Comparison of ENCODE assay signal across 8 cellular contexts in genomic region chr22:29799217-29799680, GRCh38. TPM values are rescaled to one million over a fixed set of nuclear protein-coding genes. Genes with fewer than 3 reads are reported as not detected.
DNase-seq lines count a peak whose midpoint lies in the region; ATAC-seq and TF ChIP-seq lines count a peak whose summit lies in the region.

No MANE protein-coding gene starts in this region.

- no peak for DNase-seq in activated CD8-positive, alpha-beta T cell treated with anti-CD3 and anti-CD28 coated beads, Interleukin-2, amount 10 ng/mL, durations not matched to agents 7 days and 5 days
- DNase-seq in activated CD8-positive, alpha-beta T cell treated with anti-CD3 and anti-CD28 coated beads for 36 hours: no peak
- DNase-seq in WTC11 (ENCODE audit: low spot score) (no peak), left ventricle myocardium inferior (peak; percentile 88), NCI-H526 (lab: John Stamatoyannopoulos, UW) (no peak)
- no peak for DNase-seq in activated CD4-positive, alpha-beta T cell treated with anti-CD3 and anti-CD28 coated beads, Interleukin-2, amount 10 ng/mL, durations not matched to agents 7 days and 5 days

- peaks cover 53% of the 10 kb centered on the region for H3K4me1 ChIP-seq in left ventricle myocardium inferior
- H3K4me1 ChIP-seq in skeletal muscle tissue (ENCODE audit: control insufficient read depth in 3 of 3, insufficient read depth in 3 of 3, low read length in 3 of 3): peaks cover 53 to 68% (median 61%) of the 10 kb centered on the region in 3 donors

- no peaks in the 10 kb centered on the region for H3K9me3 ChIP-seq in left ventricle myocardium inferior (replicated peaks)
- H3K9me3 ChIP-seq in skeletal muscle tissue (ENCODE audit: control insufficient read depth in 3 of 3, low read length in 3 of 3): no peaks in the 10 kb centered on the region

- no peaks in the 10 kb centered on the region for H3K9me3 Mint-ChIP-seq in activated CD8-positive, alpha-beta T cell treated with anti-CD3 and anti-CD28 coated beads, Interleukin-2, amount 10 ng/mL, durations not matched to agents 7 days and 5 days (ENCODE audit: insufficient read depth)
- H3K9me3 Mint-ChIP-seq in activated CD8-positive, alpha-beta T cell treated with anti-CD3 and anti-CD28 coated beads for 36 hours: no peaks in the 10 kb centered on the region
- no peaks in the 10 kb centered on the region for H3K9me3 Mint-ChIP-seq in WTC11
- no peaks in the 10 kb centered on the region for H3K9me3 Mint-ChIP-seq in activated CD4-positive, alpha-beta T cell treated with anti-CD3 and anti-CD28 coated beads, Interleukin-2, amount 10 ng/mL, durations not matched to agents 7 days and 5 days

- H3K27ac ChIP-seq in left ventricle myocardium inferior (replicated peaks) (peak overlapping the region; percentile 90), skeletal muscle tissue (ENCODE audit: low read depth, low read length) (peak overlapping the region; percentile 95)

- H3K27me3 Mint-ChIP-seq in activated CD8-positive, alpha-beta T cell treated with anti-CD3 and anti-CD28 coated beads, Interleukin-2, amount 10 ng/mL, durations not matched to agents 7 days and 5 days (ENCODE audit: low read depth): no peaks in the 10 kb centered on the region
- H3K27me3 Mint-ChIP-seq in activated CD8-positive, alpha-beta T cell treated with anti-CD3 and anti-CD28 coated beads for 36 hours: no peaks in the 10 kb centered on the region
- H3K27me3 Mint-ChIP-seq in WTC11 (ENCODE audit: low read depth): no peaks in the 10 kb centered on the region
- no peaks in the 10 kb centered on the region for H3K27me3 Mint-ChIP-seq in activated CD4-positive, alpha-beta T cell treated with anti-CD3 and anti-CD28 coated beads, Interleukin-2, amount 10 ng/mL, durations not matched to agents 7 days and 5 days

- peaks cover 64% of the 10 kb centered on the region for H3K36me3 Mint-ChIP-seq in activated CD8-positive, alpha-beta T cell treated with anti-CD3 and anti-CD28 coated beads, Interleukin-2, amount 10 ng/mL, durations not matched to agents 7 days and 5 days (ENCODE audit: low read depth)
- peaks cover 30% of the 10 kb centered on the region for H3K36me3 Mint-ChIP-seq in activated CD8-positive, alpha-beta T cell treated with anti-CD3 and anti-CD28 coated beads for 36 hours (ENCODE audit: low read depth)
- peaks cover 12% of the 10 kb centered on the region for H3K36me3 Mint-ChIP-seq in WTC11
- peaks cover 28% of the 10 kb centered on the region for H3K36me3 Mint-ChIP-seq in activated CD4-positive, alpha-beta T cell treated with anti-CD3 and anti-CD28 coated beads, Interleukin-2, amount 10 ng/mL, durations not matched to agents 7 days and 5 days (ENCODE audit: low read depth)

- CTCF ChIA-PET in activated CD8-positive, alpha-beta T cell treated with anti-CD3 and anti-CD28 coated beads, Interleukin-2, amount 10 ng/mL, durations not matched to agents 7 days and 5 days (lab: Charles Lee): interaction anchor here (0.8 kb wide), 1 partner anchor 289 kb away, joined by 3 read pairs; no protein-coding TSS in a partner anchor
- CTCF ChIA-PET in activated CD8-positive, alpha-beta T cell treated with anti-CD3 and anti-CD28 coated beads for 36 hours (lab: Charles Lee): no interaction called here
- CTCF ChIA-PET in WTC11 (lab: Charles Lee): no interaction called here
- CTCF ChIA-PET in activated CD4-positive, alpha-beta T cell treated with anti-CD3 and anti-CD28 coated beads, Interleukin-2, amount 10 ng/mL, durations not matched to agents 7 days and 5 days (lab: Charles Lee): interaction anchor here (1.4 kb wide), 1 partner anchor 206 kb away, joined by 3 read pairs; no protein-coding TSS in a partner anchor

- H3K36me3 ChIP-seq in left ventricle myocardium inferior (peaks cover 78% of the 10 kb centered on the region), skeletal muscle tissue (ENCODE audit: control insufficient read depth in 3 of 3, insufficient read depth in 3 of 3, low read length in 3 of 3) (peaks cover 13 to 40% (median 37%) of the 10 kb centered on the region in 3 donors)

- H3K27me3 ChIP-seq in left ventricle myocardium inferior (ENCODE audit: low read depth) (no peaks in the 10 kb centered on the region), skeletal muscle tissue (ENCODE audit: control insufficient read depth in 3 of 3, insufficient read depth in 3 of 3, low read length in 3 of 3) (no peaks in the 10 kb centered on the region)

- peak overlapping the region; percentile 34 to 76 (median 45) for H3K9ac ChIP-seq in skeletal muscle tissue (ENCODE audit: low read depth in 1 of 3, low read length in 3 of 3)

- peak overlapping the region; percentile 85 for H3K27ac Mint-ChIP-seq in activated CD8-positive, alpha-beta T cell treated with anti-CD3 and anti-CD28 coated beads, Interleukin-2, amount 10 ng/mL, durations not matched to agents 7 days and 5 days
- H3K27ac Mint-ChIP-seq in activated CD8-positive, alpha-beta T cell treated with anti-CD3 and anti-CD28 coated beads for 36 hours: no peak overlapping the region
- no peak overlapping the region for H3K27ac Mint-ChIP-seq in WTC11
- no peak overlapping the region for H3K27ac Mint-ChIP-seq in activated CD4-positive, alpha-beta T cell treated with anti-CD3 and anti-CD28 coated beads, Interleukin-2, amount 10 ng/mL, durations not matched to agents 7 days and 5 days

- H3K4me3 ChIP-seq in left ventricle myocardium inferior (peak overlapping the region; percentile 40), skeletal muscle tissue (ENCODE audit: low read length in 3 of 3) (peak overlapping the region in 2 of 3 donors; percentile 61 to 69)

- TF ChIP-seq CTCF in activated CD8-positive, alpha-beta T cell treated with anti-CD3 and anti-CD28 coated beads for 36 hours (IDR thresholded peaks at IDR 0.05): no peak
- TF ChIP-seq CTCF in WTC11 (IDR thresholded peaks at IDR 0.05): no peak
- peak; percentile 42 for TF ChIP-seq CTCF in left ventricle myocardium inferior (IDR thresholded peaks at IDR 0.05; ENCODE audit: borderline replicate concordance)

- intact Hi-C loops in activated CD8-positive, alpha-beta T cell treated with anti-CD3 and anti-CD28 coated beads for 36 hours (cut with micrococcal nuclease): no loop called here
- intact Hi-C loops in left ventricle myocardium inferior (cut with micrococcal nuclease): no loop called here

- no peak for ATAC-seq in activated CD8-positive, alpha-beta T cell treated with anti-CD3 and anti-CD28 coated beads, Interleukin-2, amount 10 ng/mL, durations not matched to agents 7 days and 5 days
- ATAC-seq in activated CD8-positive, alpha-beta T cell treated with anti-CD3 and anti-CD28 coated beads for 36 hours: no peak
- ATAC-seq in WTC11 (no peak), GM21825 (IDR thresholded peaks at IDR 0.05; ENCODE audit: unreplicated experiment) (no peak)

- POLR2A ChIA-PET in activated CD8-positive, alpha-beta T cell treated with anti-CD3 and anti-CD28 coated beads, Interleukin-2, amount 10 ng/mL, durations not matched to agents 7 days and 5 days (lab: Charles Lee): no interaction called here
- POLR2A ChIA-PET in activated CD8-positive, alpha-beta T cell treated with anti-CD3 and anti-CD28 coated beads for 36 hours (lab: Charles Lee): no interaction called here
- POLR2A ChIA-PET in WTC11 (lab: Charles Lee): no interaction called here
- POLR2A ChIA-PET in activated CD4-positive, alpha-beta T cell treated with anti-CD3 and anti-CD28 coated beads, Interleukin-2, amount 10 ng/mL, durations not matched to agents 7 days and 5 days (lab: Charles Lee): no interaction called here

- H3K4me1 Mint-ChIP-seq in activated CD8-positive, alpha-beta T cell treated with anti-CD3 and anti-CD28 coated beads, Interleukin-2, amount 10 ng/mL, durations not matched to agents 7 days and 5 days (ENCODE audit: low read depth): peaks cover 39% of the 10 kb centered on the region
- H3K4me1 Mint-ChIP-seq in activated CD8-positive, alpha-beta T cell treated with anti-CD3 and anti-CD28 coated beads for 36 hours (ENCODE audit: low read depth): peaks cover 14% of the 10 kb centered on the region
- H3K4me1 Mint-ChIP-seq in WTC11: no peaks in the 10 kb centered on the region
- peaks cover 15% of the 10 kb centered on the region for H3K4me1 Mint-ChIP-seq in activated CD4-positive, alpha-beta T cell treated with anti-CD3 and anti-CD28 coated beads, Interleukin-2, amount 10 ng/mL, durations not matched to agents 7 days and 5 days

- no peak overlapping the region for H3K4me3 Mint-ChIP-seq in activated CD8-positive, alpha-beta T cell treated with anti-CD3 and anti-CD28 coated beads, Interleukin-2, amount 10 ng/mL, durations not matched to agents 7 days and 5 days
- no peak overlapping the region for H3K4me3 Mint-ChIP-seq in activated CD8-positive, alpha-beta T cell treated with anti-CD3 and anti-CD28 coated beads for 36 hours
- no peak overlapping the region for H3K4me3 Mint-ChIP-seq in WTC11
- no peak overlapping the region for H3K4me3 Mint-ChIP-seq in activated CD4-positive, alpha-beta T cell treated with anti-CD3 and anti-CD28 coated beads, Interleukin-2, amount 10 ng/mL, durations not matched to agents 7 days and 5 days

TF ChIP-seq in WTC11, 78 proteins besides CTCF, POLR2A, EP300 and RAD21 (continues in another document):
- no peak for TF ChIP-seq IRF2 (CRISPR knock-in tag; IDR thresholded peaks at IDR 0.05; ENCODE audit: borderline replicate concordance, low read depth)

RNA-seq across cellular contexts. Expression of gene UQCR10, which starts 32.1 kb away (rescaled TPM):
- 100 to 1,000 TPM; 102 to 103 TPM for total RNA-seq in activated CD8-positive, alpha-beta T cell treated with anti-CD3 and anti-CD28 coated beads, Interleukin-2, amount 10 ng/mL, durations not matched to agents 7 days and 5 days
- 100 to 1,000 TPM in 1 of 2 experiments, 10 to 100 TPM in 1; 92.4 to 105 TPM for total RNA-seq in activated CD8-positive, alpha-beta T cell treated with anti-CD3 and anti-CD28 coated beads for 36 hours
- total RNA-seq in WTC11 (2021): 119 to 140 TPM (median 131 TPM) in 3 replicates
- 403 TPM for total RNA-seq in left ventricle myocardium inferior
- total RNA-seq in skeletal muscle tissue: 57.9 TPM
- total RNA-seq in activated CD4-positive, alpha-beta T cell treated with anti-CD3 and anti-CD28 coated beads, Interleukin-2, amount 10 ng/mL, durations not matched to agents 7 days and 5 days: 10 to 100 TPM; 88.2 to 96.3 TPM

RNA-seq across cellular contexts. Expression of gene ZMAT5, which starts 32.4 kb away (rescaled TPM):
- 10 to 100 TPM; 19.0 to 21.8 TPM for total RNA-seq in activated CD8-positive, alpha-beta T cell treated with anti-CD3 and anti-CD28 coated beads, Interleukin-2, amount 10 ng/mL, durations not matched to agents 7 days and 5 days
- total RNA-seq in activated CD8-positive, alpha-beta T cell treated with anti-CD3 and anti-CD28 coated beads for 36 hours: 10 to 100 TPM; 18.5 to 18.7 TPM
- total RNA-seq in WTC11 (2021) (13.4 to 17.3 TPM (median 17.2 TPM) in 3 replicates), left ventricle myocardium inferior (20.6 TPM), skeletal muscle tissue (18.8 TPM)
- 10 to 100 TPM; 19.3 to 21.0 TPM for total RNA-seq in activated CD4-positive, alpha-beta T cell treated with anti-CD3 and anti-CD28 coated beads, Interleukin-2, amount 10 ng/mL, durations not matched to agents 7 days and 5 days

RNA-seq across cellular contexts. Expression of gene ASCC2, which starts 38.8 kb away (rescaled TPM):
- total RNA-seq in activated CD8-positive, alpha-beta T cell treated with anti-CD3 and anti-CD28 coated beads, Interleukin-2, amount 10 ng/mL, durations not matched to agents 7 days and 5 days: 10 to 100 TPM; 86.5 to 91.4 TPM
- 10 to 100 TPM; 55.3 to 58.5 TPM for total RNA-seq in activated CD8-positive, alpha-beta T cell treated with anti-CD3 and anti-CD28 coated beads for 36 hours
- total RNA-seq in WTC11 (2021): 42.2 to 43.9 TPM (median 43.6 TPM) in 3 replicates
- 34.7 TPM for total RNA-seq in left ventricle myocardium inferior
- total RNA-seq in skeletal muscle tissue: 15.7 TPM
- 10 to 100 TPM; 92.4 to 96.4 TPM for total RNA-seq in activated CD4-positive, alpha-beta T cell treated with anti-CD3 and anti-CD28 coated beads, Interleukin-2, amount 10 ng/mL, durations not matched to agents 7 days and 5 days

Comparison
In these comparisons a context has a peak if more than half of its experiments do, and no peak if none do; other contexts are left out.
1. CTCF ChIA-PET loops: an anchor here in activated CD8-positive, alpha-beta T cell treated with anti-CD3 and anti-CD28 coated beads, Interleukin-2, amount 10 ng/mL, durations not matched to agents 7 days and 5 days (0.8 kb wide) and activated CD4-positive, alpha-beta T cell treated with anti-CD3 and anti-CD28 coated beads, Interleukin-2, amount 10 ng/mL, durations not matched to agents 7 days and 5 days (1.4 kb wide); none called in activated CD8-positive, alpha-beta T cell treated with anti-CD3 and anti-CD28 coated beads for 36 hours and WTC11.